22 cellular contexts compared by ENCODE assay signal in genomic region chr4:14375816-14376215, GRCh38.
DNase-seq lines count a peak whose midpoint lies in the region; ATAC-seq and TF ChIP-seq lines count a peak whose summit lies in the region.
"Had no signal": no experiment of that assay in that cellular context is flagged by ENCODE, and none has a peak within 500 bp of the region (broad histone marks: within the 10 kb centered on the region; RNA-seq: fewer than 3 reads in every experiment).

No MANE protein-coding gene starts in this region.

- H3K9me3 ChIP-seq in adipocyte (ENCODE audit: control insufficient read depth, low read length) = peaks cover 4% of the 10 kb centered on the region
- H3K9me3 ChIP-seq: Caco-2, left lung, mucosa of descending colon, prostate gland had no signal

- no peaks in the 10 kb centered on the region for H3K36me3 ChIP-seq in adipocyte (ENCODE audit: control insufficient read depth, insufficient read depth, low read length, severe bottlenecking)
- H3K36me3 ChIP-seq: left lung, neural progenitor cell, prostate gland had no signal

- H3K4me3 Mint-ChIP-seq in activated CD4-positive, alpha-beta T cell treated with anti-CD3 and anti-CD28 coated beads for 36 hours = no peak overlapping the region
- no peak overlapping the region for H3K4me3 Mint-ChIP-seq in stimulated activated memory B cell treated with anti-CD40 and anti-IgM and Interleukin-4, amounts not matched to agents 10 μg/mL and 1 μg/mL and 100 μg/mL, for 72 hours
- H3K4me3 Mint-ChIP-seq: activated CD8-positive, alpha-beta memory T cell treated with anti-CD3 and anti-CD28 coated beads, Interleukin-2, amount 10 ng/mL, durations not matched to agents 7 days and 5 days; activated naive CD8-positive, alpha-beta T cell treated with anti-CD3 and anti-CD28 coated beads, Interleukin-2, amount 10 ng/mL, durations not matched to agents 7 days and 5 days; neural progenitor cell; type B pancreatic cell had no signal

- H3K4me1 Mint-ChIP-seq in activated CD4-positive, alpha-beta T cell treated with anti-CD3 and anti-CD28 coated beads for 36 hours = no peaks in the 10 kb centered on the region
- no peaks in the 10 kb centered on the region for H3K4me1 Mint-ChIP-seq in stimulated activated memory B cell treated with anti-CD40 and anti-IgM and Interleukin-4, amounts not matched to agents 10 μg/mL and 1 μg/mL and 100 μg/mL, for 72 hours
- H3K4me1 Mint-ChIP-seq: activated CD8-positive, alpha-beta memory T cell treated with anti-CD3 and anti-CD28 coated beads, Interleukin-2, amount 10 ng/mL, durations not matched to agents 7 days and 5 days; activated naive CD8-positive, alpha-beta T cell treated with anti-CD3 and anti-CD28 coated beads, Interleukin-2, amount 10 ng/mL, durations not matched to agents 7 days and 5 days had no signal

- peaks cover 2% of the 10 kb centered on the region for H3K9me3 Mint-ChIP-seq in activated CD4-positive, alpha-beta T cell treated with anti-CD3 and anti-CD28 coated beads for 36 hours (ENCODE audit: low read depth)
- peaks cover 2% of the 10 kb centered on the region for H3K9me3 Mint-ChIP-seq in stimulated activated memory B cell treated with anti-CD40 and anti-IgM and Interleukin-4, amounts not matched to agents 10 μg/mL and 1 μg/mL and 100 μg/mL, for 72 hours
- H3K9me3 Mint-ChIP-seq: neural progenitor cell, type B pancreatic cell had no signal

- no peak overlapping the region for H3K4me3 ChIP-seq in adipocyte (ENCODE audit: low read length)
- H3K4me3 ChIP-seq in fibroblast of pulmonary artery (replicated peaks; ENCODE audit: low read depth, low read length) = no peak overlapping the region
- H3K4me3 ChIP-seq: left lung, mucosa of descending colon, neural progenitor cell, prostate gland, smooth muscle cell had no signal

- H3K27me3 ChIP-seq in adipocyte (replicated peaks; ENCODE audit: control insufficient read depth, insufficient read depth, low read length) = no peaks in the 10 kb centered on the region
- H3K27me3 ChIP-seq: left lung, neural progenitor cell had no signal

- no peak for ATAC-seq in activated CD4-positive, alpha-beta T cell treated with anti-CD3 and anti-CD28 coated beads for 36 hours
- ATAC-seq in GM21825 (IDR thresholded peaks at IDR 0.05; ENCODE audit: unreplicated experiment) = no peak
- ATAC-seq in stimulated activated memory B cell treated with anti-CD40 and anti-IgM and Interleukin-4, amounts not matched to agents 10 μg/mL and 1 μg/mL and 100 μg/mL, for 72 hours = no peak
- ATAC-seq: activated CD8-positive, alpha-beta memory T cell treated with anti-CD3 and anti-CD28 coated beads, Interleukin-2, amount 10 ng/mL, durations not matched to agents 7 days and 5 days; left lung; mucosa of descending colon had no signal

- H3K36me3 Mint-ChIP-seq in activated CD4-positive, alpha-beta T cell treated with anti-CD3 and anti-CD28 coated beads for 36 hours (ENCODE audit: low read depth) = no peaks in the 10 kb centered on the region
- no peaks in the 10 kb centered on the region for H3K36me3 Mint-ChIP-seq in stimulated activated memory B cell treated with anti-CD40 and anti-IgM and Interleukin-4, amounts not matched to agents 10 μg/mL and 1 μg/mL and 100 μg/mL, for 72 hours
- H3K36me3 Mint-ChIP-seq: activated CD8-positive, alpha-beta memory T cell treated with anti-CD3 and anti-CD28 coated beads, Interleukin-2, amount 10 ng/mL, durations not matched to agents 7 days and 5 days; activated naive CD8-positive, alpha-beta T cell treated with anti-CD3 and anti-CD28 coated beads, Interleukin-2, amount 10 ng/mL, durations not matched to agents 7 days and 5 days; neural progenitor cell; type B pancreatic cell had no signal

- no peaks in the 10 kb centered on the region for H3K27me3 Mint-ChIP-seq in activated CD4-positive, alpha-beta T cell treated with anti-CD3 and anti-CD28 coated beads for 36 hours
- H3K27me3 Mint-ChIP-seq in stimulated activated memory B cell treated with anti-CD40 and anti-IgM and Interleukin-4, amounts not matched to agents 10 μg/mL and 1 μg/mL and 100 μg/mL, for 72 hours = no peaks in the 10 kb centered on the region
- H3K27me3 Mint-ChIP-seq: activated CD8-positive, alpha-beta memory T cell treated with anti-CD3 and anti-CD28 coated beads, Interleukin-2, amount 10 ng/mL, durations not matched to agents 7 days and 5 days; activated naive CD8-positive, alpha-beta T cell treated with anti-CD3 and anti-CD28 coated beads, Interleukin-2, amount 10 ng/mL, durations not matched to agents 7 days and 5 days; type B pancreatic cell had no signal

- TF ChIP-seq CTCF in fibroblast of pulmonary artery (IDR thresholded peaks at IDR 0.05; ENCODE audit: low read length, missing control alignments) = no peak

- CTCF ChIA-PET in activated CD4-positive, alpha-beta T cell treated with anti-CD3 and anti-CD28 coated beads for 36 hours (lab: Charles Lee) = no interaction called here

- peak; percentile 4 for DNase-seq in activated CD4-positive, alpha-beta T cell treated with anti-CD3 and anti-CD28 coated beads for 36 hours
- DNase-seq in activated CD4-positive, alpha-beta T cell treated with anti-CD3 and anti-CD28 coated beads, Interleukin-2, amount 50 U/mL, for 1 hour = no peak
- peak; percentile 19 for DNase-seq in adipocyte (ENCODE audit: low read depth)
- DNase-seq in fibroblast of pulmonary artery (ENCODE audit: low read depth) = peak; percentile 25
- peak; percentile 41 for DNase-seq in stromal cell of bone marrow (ENCODE audit: low read depth)
- no peak for DNase-seq in NK-92 treated with Interleukin-12 subunit alpha and Interleukin-12 subunit beta, amount 100 ng/mL, for 24 hours (lab: John Stamatoyannopoulos, UW)
- DNase-seq: activated CD4-positive, alpha-beta T cell treated with anti-CD3 and anti-CD28 coated beads for 4 hours; activated CD8-positive, alpha-beta memory T cell treated with anti-CD3 and anti-CD28 coated beads, Interleukin-2, amount 10 ng/mL, durations not matched to agents 7 days and 5 days; activated naive CD8-positive, alpha-beta T cell treated with anti-CD3 and anti-CD28 coated beads, Interleukin-2, amount 10 ng/mL, durations not matched to agents 7 days and 5 days; Caco-2; erythroblast; left lung; mucosa of descending colon; NCI-H1436; NCI-H526; stimulated activated CD4-positive, alpha-beta T cell treated with anti-CD3 and anti-CD28 coated beads, Interleukin-4, amount 100 ng/mL, for 24 hours had no signal

- H3K4me1 ChIP-seq in adipocyte (ENCODE audit: control insufficient read depth, insufficient read depth, low read length) = no peaks in the 10 kb centered on the region
- H3K4me1 ChIP-seq: Caco-2, left lung, prostate gland had no signal

- H3K9ac ChIP-seq in adipocyte (ENCODE audit: low read length) = no peak overlapping the region
- H3K9ac ChIP-seq: neural progenitor cell had no signal

- POLR2A ChIA-PET in activated CD4-positive, alpha-beta T cell treated with anti-CD3 and anti-CD28 coated beads for 36 hours (lab: Charles Lee) = no interaction called here

- no peak overlapping the region for H3K27ac Mint-ChIP-seq in activated CD4-positive, alpha-beta T cell treated with anti-CD3 and anti-CD28 coated beads for 36 hours
- no peak overlapping the region for H3K27ac Mint-ChIP-seq in stimulated activated memory B cell treated with anti-CD40 and anti-IgM and Interleukin-4, amounts not matched to agents 10 μg/mL and 1 μg/mL and 100 μg/mL, for 72 hours
- H3K27ac Mint-ChIP-seq: activated CD8-positive, alpha-beta memory T cell treated with anti-CD3 and anti-CD28 coated beads, Interleukin-2, amount 10 ng/mL, durations not matched to agents 7 days and 5 days; activated naive CD8-positive, alpha-beta T cell treated with anti-CD3 and anti-CD28 coated beads, Interleukin-2, amount 10 ng/mL, durations not matched to agents 7 days and 5 days; neural progenitor cell; type B pancreatic cell had no signal

- intact Hi-C loops in activated CD4-positive, alpha-beta T cell treated with anti-CD3 and anti-CD28 coated beads for 36 hours (cut with DNase I, micrococcal nuclease) = no loop called here

Comparison
In these comparisons a context has a peak if more than half of its experiments do, and no peak if none do; other contexts are left out.
1. DNase-seq: peak in activated CD4-positive, alpha-beta T cell treated with anti-CD3 and anti-CD28 coated beads for 36 hours (single experiment), adipocyte (single experiment), fibroblast of pulmonary artery (single experiment) and stromal cell of bone marrow (single experiment); none in activated CD4-positive, alpha-beta T cell treated with anti-CD3 and anti-CD28 coated beads, Interleukin-2, amount 50 U/mL, for 1 hour (single experiment) and NK-92 treated with Interleukin-12 subunit alpha and Interleukin-12 subunit beta, amount 100 ng/mL, for 24 hours (single experiment).